20 cellular contexts compared by ENCODE assay signal in the genomic region with DNA sequence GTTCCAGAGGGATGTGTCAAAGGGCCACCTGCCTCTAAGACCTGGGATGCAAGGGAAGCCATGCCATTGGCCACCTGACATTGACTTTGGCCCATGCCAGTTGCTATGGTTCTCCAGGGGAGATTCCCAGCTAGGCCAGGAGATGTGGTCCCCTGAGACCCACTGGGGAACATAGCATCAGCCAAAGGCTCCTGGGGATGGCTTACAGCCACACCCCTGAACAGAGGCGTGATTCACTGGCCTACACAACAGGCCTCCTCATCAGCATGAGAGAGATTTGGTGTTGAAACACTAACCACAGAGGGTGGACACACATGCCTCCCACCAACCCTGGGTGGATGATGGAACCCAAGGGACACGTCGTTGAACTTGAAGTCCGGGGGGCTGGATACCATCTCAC. TPM values are rescaled to one million over a fixed set of nuclear protein-coding genes. Genes with fewer than 3 reads are reported as not detected.
"Had no signal": no experiment of that assay in that cellular context is flagged by ENCODE, and none has a peak within 500 bp of the region (broad histone marks: within the 10 kb centered on the region; RNA-seq: fewer than 3 reads in every experiment).

No MANE protein-coding gene starts in this region.

- H3K9me3 ChIP-seq: prostate gland, transverse colon, vagina had no signal

- DNase-seq: activated CD4-positive, alpha-beta T cell treated with anti-CD3 and anti-CD28 coated beads, Interleukin-2, amount 50 U/mL, for 4 hours; activated naive CD4-positive, alpha-beta T cell treated with anti-CD3 and anti-CD28 coated beads for 36 hours; activated naive CD8-positive, alpha-beta T cell treated with anti-CD3 and anti-CD28 coated beads, Interleukin-2, amount 50 U/mL, for 24 hours; erythroblast; foreskin melanocyte; immature natural killer cell; mesendoderm; nephron progenitor cell; right cardiac atrium; small intestine; stimulated activated CD4-positive, alpha-beta T cell treated with anti-CD3 and anti-CD28 coated beads, Interleukin-4, amount 100 ng/mL, for 4 hours; stimulated activated CD8-positive, alpha-beta memory T cell treated with anti-CD3 and anti-CD28 coated beads, Interleukin-4, amount 100 ng/mL, for 48 hours; stimulated activated naive CD4-positive, alpha-beta T cell treated with Interleukin-2 at 50 U/mL for 16 hours; T-helper 2 cell; transverse colon had no signal

- H3K27ac Mint-ChIP-seq: activated naive CD4-positive, alpha-beta T cell treated with anti-CD3 and anti-CD28 coated beads for 36 hours; activated naive CD8-positive, alpha-beta T cell treated with anti-CD3 and anti-CD28 coated beads, Interleukin-2, amount 50 U/mL, for 24 hours; activated T-helper 2 cell treated with anti-CD3 and anti-CD28 coated beads, Interferon-gamma antibody, Interleukin-2, Interleukin-4, amounts not matched to agents 10 μg/mL and 5 μg/mL and 100 μg/mL, durations not matched to agents 14 hours and 24 hours and 36 hours; immature natural killer cell; nephron progenitor cell had no signal

- ATAC-seq: activated CD4-positive, CD25-positive, alpha-beta regulatory T cell treated with anti-CD3 and anti-CD28 coated beads, Interleukin-2, amount 50 U/mL, for 24 hours; activated naive CD8-positive, alpha-beta T cell treated with anti-CD3 and anti-CD28 coated beads, Interleukin-2, amount 50 U/mL, for 24 hours; right cardiac atrium had no signal

- H3K36me3 Mint-ChIP-seq: immature natural killer cell had no signal

- H3K4me3 ChIP-seq: cardiac muscle cell, prostate gland, transverse colon, vagina had no signal

- H3K36me3 ChIP-seq: cardiac muscle cell, prostate gland, transverse colon had no signal

- H3K4me1 Mint-ChIP-seq: activated naive CD8-positive, alpha-beta T cell treated with anti-CD3 and anti-CD28 coated beads, Interleukin-2, amount 50 U/mL, for 24 hours; immature natural killer cell; nephron progenitor cell had no signal

- H3K9me3 Mint-ChIP-seq: activated naive CD4-positive, alpha-beta T cell treated with anti-CD3 and anti-CD28 coated beads for 36 hours; activated naive CD8-positive, alpha-beta T cell treated with anti-CD3 and anti-CD28 coated beads, Interleukin-2, amount 50 U/mL, for 24 hours; activated T-helper 2 cell treated with anti-CD3 and anti-CD28 coated beads, Interferon-gamma antibody, Interleukin-2, Interleukin-4, amounts not matched to agents 10 μg/mL and 5 μg/mL and 100 μg/mL, durations not matched to agents 14 hours and 24 hours and 36 hours; immature natural killer cell; nephron progenitor cell had no signal

- H3K4me3 Mint-ChIP-seq: activated naive CD4-positive, alpha-beta T cell treated with anti-CD3 and anti-CD28 coated beads for 36 hours; activated naive CD8-positive, alpha-beta T cell treated with anti-CD3 and anti-CD28 coated beads, Interleukin-2, amount 50 U/mL, for 24 hours; immature natural killer cell; nephron progenitor cell had no signal

- H3K27me3 ChIP-seq: vagina had no signal

- H3K27ac ChIP-seq: cardiac muscle cell, prostate gland, transverse colon, vagina had no signal

- H3K4me1 ChIP-seq: prostate gland, vagina had no signal

RNA-seq across cellular contexts. Expression of a gene that starts 33.6 kb away (rescaled TPM):
- polyA plus RNA-seq: immature natural killer cell had no signal
